In genomic region chr3:71127463-71128243, GRCh38 we compare ENCODE assay signal across 1 cellular context.
TF ChIP-seq lines count a peak whose summit lies in the region.

No MANE protein-coding gene starts in this region.

TF ChIP-seq in WTC11, 78 proteins besides CTCF, POLR2A, EP300 and RAD21 (continued from another document):
- TF ChIP-seq ERG (CRISPR knock-in tag; IDR thresholded peaks at IDR 0.05) = no peak
- TF ChIP-seq, protein P1, sequence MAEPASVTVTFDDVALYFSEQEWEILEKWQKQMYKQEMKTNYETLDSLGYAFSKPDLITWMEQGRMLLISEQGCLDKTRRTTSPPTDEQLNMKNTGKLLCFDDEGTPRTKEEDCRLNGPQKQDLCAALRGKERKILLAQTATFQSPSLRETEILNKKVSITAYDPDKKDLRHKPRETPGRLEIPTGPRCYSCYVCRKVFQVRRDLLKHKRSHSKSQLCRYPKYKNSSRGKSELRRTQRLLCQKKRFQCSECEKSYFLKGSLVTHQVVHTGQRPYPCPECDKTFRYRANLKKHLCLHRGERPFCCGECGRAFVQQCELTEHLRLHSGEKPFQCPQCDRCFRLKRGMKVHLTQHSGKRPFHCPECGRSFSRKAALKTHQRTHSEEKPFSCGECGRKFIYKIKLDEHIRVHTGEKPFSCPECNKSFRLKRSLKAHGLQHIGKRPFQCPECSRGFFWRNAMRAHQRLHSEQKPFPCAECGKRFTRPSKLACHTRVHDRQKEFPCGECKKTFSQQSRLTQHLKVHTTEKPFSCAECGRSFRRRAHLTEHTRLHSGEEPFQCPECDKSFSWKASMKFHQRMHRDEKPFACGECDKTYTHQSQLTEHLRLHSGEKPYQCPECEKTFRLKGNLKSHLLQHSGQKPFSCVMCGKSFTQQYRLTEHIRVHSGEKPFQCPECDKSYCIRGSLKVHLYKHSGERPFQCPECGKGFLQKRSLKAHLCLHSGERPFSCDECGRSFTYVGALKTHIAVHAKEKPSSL (CRISPR knock-in tag; conservative IDR thresholded peaks at IDR 0.05) = no peak
- TF ChIP-seq, protein P2, sequence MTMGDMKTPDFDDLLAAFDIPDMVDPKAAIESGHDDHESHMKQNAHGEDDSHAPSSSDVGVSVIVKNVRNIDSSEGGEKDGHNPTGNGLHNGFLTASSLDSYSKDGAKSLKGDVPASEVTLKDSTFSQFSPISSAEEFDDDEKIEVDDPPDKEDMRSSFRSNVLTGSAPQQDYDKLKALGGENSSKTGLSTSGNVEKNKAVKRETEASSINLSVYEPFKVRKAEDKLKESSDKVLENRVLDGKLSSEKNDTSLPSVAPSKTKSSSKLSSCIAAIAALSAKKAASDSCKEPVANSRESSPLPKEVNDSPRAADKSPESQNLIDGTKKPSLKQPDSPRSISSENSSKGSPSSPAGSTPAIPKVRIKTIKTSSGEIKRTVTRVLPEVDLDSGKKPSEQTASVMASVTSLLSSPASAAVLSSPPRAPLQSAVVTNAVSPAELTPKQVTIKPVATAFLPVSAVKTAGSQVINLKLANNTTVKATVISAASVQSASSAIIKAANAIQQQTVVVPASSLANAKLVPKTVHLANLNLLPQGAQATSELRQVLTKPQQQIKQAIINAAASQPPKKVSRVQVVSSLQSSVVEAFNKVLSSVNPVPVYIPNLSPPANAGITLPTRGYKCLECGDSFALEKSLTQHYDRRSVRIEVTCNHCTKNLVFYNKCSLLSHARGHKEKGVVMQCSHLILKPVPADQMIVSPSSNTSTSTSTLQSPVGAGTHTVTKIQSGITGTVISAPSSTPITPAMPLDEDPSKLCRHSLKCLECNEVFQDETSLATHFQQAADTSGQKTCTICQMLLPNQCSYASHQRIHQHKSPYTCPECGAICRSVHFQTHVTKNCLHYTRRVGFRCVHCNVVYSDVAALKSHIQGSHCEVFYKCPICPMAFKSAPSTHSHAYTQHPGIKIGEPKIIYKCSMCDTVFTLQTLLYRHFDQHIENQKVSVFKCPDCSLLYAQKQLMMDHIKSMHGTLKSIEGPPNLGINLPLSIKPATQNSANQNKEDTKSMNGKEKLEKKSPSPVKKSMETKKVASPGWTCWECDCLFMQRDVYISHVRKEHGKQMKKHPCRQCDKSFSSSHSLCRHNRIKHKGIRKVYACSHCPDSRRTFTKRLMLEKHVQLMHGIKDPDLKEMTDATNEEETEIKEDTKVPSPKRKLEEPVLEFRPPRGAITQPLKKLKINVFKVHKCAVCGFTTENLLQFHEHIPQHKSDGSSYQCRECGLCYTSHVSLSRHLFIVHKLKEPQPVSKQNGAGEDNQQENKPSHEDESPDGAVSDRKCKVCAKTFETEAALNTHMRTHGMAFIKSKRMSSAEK (CRISPR knock-in tag; IDR thresholded peaks at IDR 0.05; ENCODE audit: borderline replicate concordance) = no peak
- TF ChIP-seq NR2C2 (CRISPR knock-in tag; IDR thresholded peaks at IDR 0.05) = no peak
